Comparison of ENCODE assay signal across 1 cellular context in the genomic region with DNA sequence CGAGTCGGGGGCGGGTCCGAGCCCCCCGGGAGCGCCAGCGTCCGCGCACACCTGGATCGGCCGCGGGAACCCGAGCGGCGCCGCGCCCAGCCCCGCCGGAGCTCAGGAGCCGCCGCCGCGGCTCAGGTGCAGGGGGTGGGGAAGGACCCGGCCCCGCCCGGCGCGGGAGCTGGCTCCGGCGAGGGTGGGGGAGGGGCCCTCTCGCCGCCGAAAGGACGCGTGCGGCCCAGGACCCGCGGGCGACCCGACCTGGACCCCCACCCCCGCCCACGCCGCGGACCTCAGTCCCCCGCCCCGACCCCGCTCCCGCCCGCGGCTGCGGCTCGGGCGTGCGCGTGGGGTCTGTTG.
TF ChIP-seq lines count a peak whose summit lies in the region.

A gene (minus strand): TSS at position 144 of the 348 bp plus-strand sequence. CDS start 105,251 bp downstream, outside the sequence.

TF ChIP-seq in GM23338, 12 proteins besides CTCF, POLR2A, EP300 and RAD21 (continued from another document):
- TF ChIP-seq NANOG (IDR thresholded peaks at IDR 0.05; ENCODE audit: borderline replicate concordance), result no peak
- TF ChIP-seq, protein P1, sequence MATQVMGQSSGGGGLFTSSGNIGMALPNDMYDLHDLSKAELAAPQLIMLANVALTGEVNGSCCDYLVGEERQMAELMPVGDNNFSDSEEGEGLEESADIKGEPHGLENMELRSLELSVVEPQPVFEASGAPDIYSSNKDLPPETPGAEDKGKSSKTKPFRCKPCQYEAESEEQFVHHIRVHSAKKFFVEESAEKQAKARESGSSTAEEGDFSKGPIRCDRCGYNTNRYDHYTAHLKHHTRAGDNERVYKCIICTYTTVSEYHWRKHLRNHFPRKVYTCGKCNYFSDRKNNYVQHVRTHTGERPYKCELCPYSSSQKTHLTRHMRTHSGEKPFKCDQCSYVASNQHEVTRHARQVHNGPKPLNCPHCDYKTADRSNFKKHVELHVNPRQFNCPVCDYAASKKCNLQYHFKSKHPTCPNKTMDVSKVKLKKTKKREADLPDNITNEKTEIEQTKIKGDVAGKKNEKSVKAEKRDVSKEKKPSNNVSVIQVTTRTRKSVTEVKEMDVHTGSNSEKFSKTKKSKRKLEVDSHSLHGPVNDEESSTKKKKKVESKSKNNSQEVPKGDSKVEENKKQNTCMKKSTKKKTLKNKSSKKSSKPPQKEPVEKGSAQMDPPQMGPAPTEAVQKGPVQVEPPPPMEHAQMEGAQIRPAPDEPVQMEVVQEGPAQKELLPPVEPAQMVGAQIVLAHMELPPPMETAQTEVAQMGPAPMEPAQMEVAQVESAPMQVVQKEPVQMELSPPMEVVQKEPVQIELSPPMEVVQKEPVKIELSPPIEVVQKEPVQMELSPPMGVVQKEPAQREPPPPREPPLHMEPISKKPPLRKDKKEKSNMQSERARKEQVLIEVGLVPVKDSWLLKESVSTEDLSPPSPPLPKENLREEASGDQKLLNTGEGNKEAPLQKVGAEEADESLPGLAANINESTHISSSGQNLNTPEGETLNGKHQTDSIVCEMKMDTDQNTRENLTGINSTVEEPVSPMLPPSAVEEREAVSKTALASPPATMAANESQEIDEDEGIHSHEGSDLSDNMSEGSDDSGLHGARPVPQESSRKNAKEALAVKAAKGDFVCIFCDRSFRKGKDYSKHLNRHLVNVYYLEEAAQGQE (IDR thresholded peaks at IDR 0.05; ENCODE audit: unreplicated experiment), result no peak
- TF ChIP-seq ZNF114 (CRISPR knock-in tag; IDR thresholded peaks at IDR 0.05), result no peak
